8 cellular contexts compared by ENCODE assay signal in the genomic region with DNA sequence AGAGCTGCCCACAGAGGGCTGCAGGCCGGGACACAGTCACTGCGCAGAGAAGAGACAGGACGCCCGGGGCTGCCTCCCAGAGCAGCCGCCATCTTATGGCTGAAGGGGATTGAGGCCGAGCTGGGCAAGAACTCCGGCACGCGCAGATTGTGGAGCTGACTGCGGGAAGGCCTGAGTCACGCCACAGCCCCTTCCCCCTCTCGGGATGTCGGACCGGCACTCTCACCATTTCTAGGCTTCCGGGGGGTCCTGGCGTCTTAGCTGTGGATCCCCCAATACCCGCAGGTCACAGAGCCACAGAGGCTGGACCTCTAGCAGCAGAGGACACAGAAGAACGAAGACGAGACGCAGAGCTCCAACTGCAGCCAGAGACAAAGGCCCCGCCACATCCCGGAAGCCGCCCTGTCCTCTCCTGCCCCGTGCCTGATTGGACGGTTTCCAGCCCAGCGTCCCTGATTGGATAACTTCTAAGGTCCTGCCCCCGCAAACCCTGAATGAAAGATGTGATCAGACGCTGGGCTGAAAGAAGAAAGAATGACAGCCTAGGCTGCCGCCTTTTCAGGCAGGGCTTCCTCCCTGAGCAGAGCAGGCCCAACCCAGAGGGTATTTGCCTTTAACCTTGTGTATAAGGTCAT. TPM values are rescaled to one million over a fixed set of nuclear protein-coding genes. Genes with fewer than 3 reads are reported as not detected.
A peak's percentile ranks its signal among the peaks of the same experiment; 100 is the strongest.
DNase-seq lines count a peak whose midpoint lies in the region; ATAC-seq and TF ChIP-seq lines count a peak whose summit lies in the region.

A gene (minus strand): TSS at position 373 of the 635 bp plus-strand sequence. CDS start 144 bp downstream, at position 229.

- H3K27me3 ChIP-seq in GM23338 (ENCODE audit: insufficient read depth): no peaks in the 10 kb centered on the region
- H3K27me3 ChIP-seq in hepatocyte: no peaks in the 10 kb centered on the region
- no peaks in the 10 kb centered on the region for H3K27me3 ChIP-seq in rectal smooth muscle tissue (ENCODE audit: control insufficient read depth, insufficient read depth, low read length)
- no peaks in the 10 kb centered on the region for H3K27me3 ChIP-seq in aorta (ENCODE audit: control insufficient read depth in 1 of 2, insufficient read depth in 2 of 2, low read length in 1 of 2)

- peaks cover 17% of the 10 kb centered on the region for H3K27me3 Mint-ChIP-seq in GM23338 (ENCODE audit: insufficient read depth, low read depth, poor library complexity)

- H3F3A ChIP-seq in GM23338 (replicated peaks; ENCODE audit: low read depth): peaks cover 16% of the 10 kb centered on the region

- H3K4me1 Mint-ChIP-seq in GM23338: peaks cover 4% of the 10 kb centered on the region; the same call in 2 of the 3 replicates

- peak within 1 kb of the TSS; percentile 100 for H3K27ac Mint-ChIP-seq in GM23338

- H3K4me3 ChIP-seq in GM23338 (peak within 1 kb of the TSS; percentile 89), astrocyte of the spinal cord (ENCODE audit: low read depth, low read length) (peak within 1 kb of the TSS; percentile 92), hepatocyte (peak within 1 kb of the TSS; percentile 77), rectal smooth muscle tissue (ENCODE audit: low read length) (peak within 1 kb of the TSS; percentile 95), aorta (ENCODE audit: low read length in 2 of 2) (peak within 1 kb of the TSS; percentile 46 to 78)

- no peaks in the 10 kb centered on the region for H3K9me2 ChIP-seq in GM23338 (ENCODE audit: insufficient read depth)
- H3K9me2 ChIP-seq in hepatocyte (replicated peaks; ENCODE audit: insufficient read depth): no peaks in the 10 kb centered on the region

- under 1% methylated on average over 29 of the region's 29 CpGs for WGBS in hepatocyte (ENCODE audit: low lambda C conversion rate, missing lambda C conversion rate)
- WGBS in aorta, 2 donors: 0 to 1% methylated on average over 29 of the region's 29 CpGs

- H3K79me2 ChIP-seq in GM23338 (replicated peaks; ENCODE audit: insufficient read depth) (peaks cover 39% of the 10 kb centered on the region), hepatocyte (peaks cover 45% of the 10 kb centered on the region)

- peaks cover 66% of the 10 kb centered on the region for H3K36me3 Mint-ChIP-seq in GM23338 (ENCODE audit: low read depth)

- DNase-seq in Daoy (ENCODE audit: low read depth) (peak; percentile 95), GM23338 (ENCODE audit: low spot score) (peak; percentile 99), NCI-H1092 (lab: John Stamatoyannopoulos, UW) (peak; percentile 92), T-helper 9 cell (peak; percentile 85), astrocyte of the spinal cord (ENCODE audit: low read depth, low spot score) (peak; percentile 96), hepatocyte (ENCODE audit: low spot score) (peak; percentile 96), aorta (peak; percentile 98 to 99)

- H4K20me1 ChIP-seq in GM23338 (replicated peaks; ENCODE audit: insufficient read depth) (peaks cover 19% of the 10 kb centered on the region), hepatocyte (ENCODE audit: insufficient read depth, poor library complexity, severe bottlenecking) (no peaks in the 10 kb centered on the region)

- H3K36me3 ChIP-seq in GM23338 (ENCODE audit: insufficient read depth): peaks cover 21% of the 10 kb centered on the region
- no peaks in the 10 kb centered on the region for H3K36me3 ChIP-seq in hepatocyte (replicated peaks; ENCODE audit: insufficient read depth, low read depth)
- H3K36me3 ChIP-seq in rectal smooth muscle tissue (ENCODE audit: control insufficient read depth, insufficient read depth, low read length): peaks cover 2% of the 10 kb centered on the region
- H3K36me3 ChIP-seq in aorta (ENCODE audit: control insufficient read depth in 1 of 2, insufficient read depth in 2 of 2, low read length in 1 of 2): peaks cover 0 to 8% of the 10 kb centered on the region in 2 donors

- peak within 1 kb of the TSS; percentile 88 for H3K9ac ChIP-seq in rectal smooth muscle tissue (ENCODE audit: low read length)

- peaks cover 18% of the 10 kb centered on the region for H3K9me3 Mint-ChIP-seq in GM23338

- TF ChIP-seq CTCF in GM23338 (conservative IDR thresholded peaks at IDR 0.05; ENCODE audit: low read depth in 2 of 2) (no peak), astrocyte of the spinal cord (IDR thresholded peaks at IDR 0.05; ENCODE audit: low read depth, low read length) (no peak), hepatocyte (IDR thresholded peaks at IDR 0.05; ENCODE audit: poor library complexity) (no peak)

- in situ Hi-C loops in astrocyte of the spinal cord (cut with HindIII; ENCODE audit: low sequenced_read_pairs): no loop called here

- H3K9me3 ChIP-seq in hepatocyte (ENCODE audit: low read depth) (peaks cover 9% of the 10 kb centered on the region), aorta (ENCODE audit: control insufficient read depth, low read length) (no peaks in the 10 kb centered on the region)

- peaks cover 11% of the 10 kb centered on the region for H3K4me1 ChIP-seq in GM23338 (ENCODE audit: insufficient read depth)
- H3K4me1 ChIP-seq in hepatocyte (ENCODE audit: insufficient read depth): peaks cover 5% of the 10 kb centered on the region
- peaks cover 4% of the 10 kb centered on the region for H3K4me1 ChIP-seq in rectal smooth muscle tissue (ENCODE audit: control insufficient read depth, insufficient read depth, low read length)
- H3K4me1 ChIP-seq in aorta (ENCODE audit: control insufficient read depth in 1 of 2, insufficient read depth in 2 of 2, low read length in 2 of 2): no peaks in the 10 kb centered on the region

- H3K4me3 Mint-ChIP-seq in GM23338: peak within 1 kb of the TSS; percentile 98

- peak within 1 kb of the TSS; percentile 99 for H3K27ac ChIP-seq in GM23338 (ENCODE audit: low read depth)
- H3K27ac ChIP-seq in hepatocyte: peak within 1 kb of the TSS; percentile 96
- H3K27ac ChIP-seq in rectal smooth muscle tissue (ENCODE audit: low read depth, low read length): peak within 1 kb of the TSS; percentile 98
- peak within 1 kb of the TSS; percentile 23 to 87 for H3K27ac ChIP-seq in aorta (ENCODE audit: low read depth in 1 of 2, low read length in 2 of 2)

- H3K4me2 ChIP-seq in GM23338 (peak within 1 kb of the TSS; percentile 94), hepatocyte (peak within 1 kb of the TSS; percentile 86)

- peak within 1 kb of the TSS; percentile 76; the same call in 1 of the 2 replicates for H2AFZ ChIP-seq in GM23338
- peak within 1 kb of the TSS; percentile 79 for H2AFZ ChIP-seq in hepatocyte

- peak; percentile 96 for ATAC-seq in GM23338
- peak; percentile 99 for ATAC-seq in aorta (ENCODE audit: low FRiP score)

- intact Hi-C loops in aorta (cut with DNase I): loop anchor here (5.0 kb wide), 3 partner anchors 69 to 329 kb away; a partner anchor contains a TSS

TF ChIP-seq in GM23338, 12 proteins besides CTCF, POLR2A, EP300 and RAD21 (continues in another document):
- TF ChIP-seq STAT1 (IDR thresholded peaks at IDR 0.05; ENCODE audit: unreplicated experiment): no peak
- TF ChIP-seq EZH2 (IDR thresholded peaks at IDR 0.05; ENCODE audit: low read depth, unreplicated experiment): no peak
- peak; percentile 24; the same call in 1 of the 2 replicates for TF ChIP-seq CREB1 (CRISPR knock-in tag; IDR thresholded peaks at IDR 0.05; ENCODE audit: low read depth)
- no peak for TF ChIP-seq ZNF114 (CRISPR knock-in tag; IDR thresholded peaks at IDR 0.05)
- TF ChIP-seq, protein P1, sequence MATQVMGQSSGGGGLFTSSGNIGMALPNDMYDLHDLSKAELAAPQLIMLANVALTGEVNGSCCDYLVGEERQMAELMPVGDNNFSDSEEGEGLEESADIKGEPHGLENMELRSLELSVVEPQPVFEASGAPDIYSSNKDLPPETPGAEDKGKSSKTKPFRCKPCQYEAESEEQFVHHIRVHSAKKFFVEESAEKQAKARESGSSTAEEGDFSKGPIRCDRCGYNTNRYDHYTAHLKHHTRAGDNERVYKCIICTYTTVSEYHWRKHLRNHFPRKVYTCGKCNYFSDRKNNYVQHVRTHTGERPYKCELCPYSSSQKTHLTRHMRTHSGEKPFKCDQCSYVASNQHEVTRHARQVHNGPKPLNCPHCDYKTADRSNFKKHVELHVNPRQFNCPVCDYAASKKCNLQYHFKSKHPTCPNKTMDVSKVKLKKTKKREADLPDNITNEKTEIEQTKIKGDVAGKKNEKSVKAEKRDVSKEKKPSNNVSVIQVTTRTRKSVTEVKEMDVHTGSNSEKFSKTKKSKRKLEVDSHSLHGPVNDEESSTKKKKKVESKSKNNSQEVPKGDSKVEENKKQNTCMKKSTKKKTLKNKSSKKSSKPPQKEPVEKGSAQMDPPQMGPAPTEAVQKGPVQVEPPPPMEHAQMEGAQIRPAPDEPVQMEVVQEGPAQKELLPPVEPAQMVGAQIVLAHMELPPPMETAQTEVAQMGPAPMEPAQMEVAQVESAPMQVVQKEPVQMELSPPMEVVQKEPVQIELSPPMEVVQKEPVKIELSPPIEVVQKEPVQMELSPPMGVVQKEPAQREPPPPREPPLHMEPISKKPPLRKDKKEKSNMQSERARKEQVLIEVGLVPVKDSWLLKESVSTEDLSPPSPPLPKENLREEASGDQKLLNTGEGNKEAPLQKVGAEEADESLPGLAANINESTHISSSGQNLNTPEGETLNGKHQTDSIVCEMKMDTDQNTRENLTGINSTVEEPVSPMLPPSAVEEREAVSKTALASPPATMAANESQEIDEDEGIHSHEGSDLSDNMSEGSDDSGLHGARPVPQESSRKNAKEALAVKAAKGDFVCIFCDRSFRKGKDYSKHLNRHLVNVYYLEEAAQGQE (IDR thresholded peaks at IDR 0.05; ENCODE audit: unreplicated experiment): no peak
- TF ChIP-seq, protein P2, sequence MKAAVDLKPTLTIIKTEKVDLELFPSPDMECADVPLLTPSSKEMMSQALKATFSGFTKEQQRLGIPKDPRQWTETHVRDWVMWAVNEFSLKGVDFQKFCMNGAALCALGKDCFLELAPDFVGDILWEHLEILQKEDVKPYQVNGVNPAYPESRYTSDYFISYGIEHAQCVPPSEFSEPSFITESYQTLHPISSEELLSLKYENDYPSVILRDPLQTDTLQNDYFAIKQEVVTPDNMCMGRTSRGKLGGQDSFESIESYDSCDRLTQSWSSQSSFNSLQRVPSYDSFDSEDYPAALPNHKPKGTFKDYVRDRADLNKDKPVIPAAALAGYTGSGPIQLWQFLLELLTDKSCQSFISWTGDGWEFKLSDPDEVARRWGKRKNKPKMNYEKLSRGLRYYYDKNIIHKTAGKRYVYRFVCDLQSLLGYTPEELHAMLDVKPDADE (IDR thresholded peaks at IDR 0.05): peak; percentile 57
- TF ChIP-seq ZNF331 (CRISPR knock-in tag; IDR thresholded peaks at IDR 0.05; ENCODE audit: low read depth): no peak

RNA-seq across cellular contexts. Expression of the gene that starts here (rescaled TPM):
- 8.1 and 8.7 TPM in 2 replicates for total RNA-seq in Daoy (2014; rRNA removed; shearing (Covaris generic))
- total RNA-seq in GM23338 (2014; rRNA removed; shearing (Covaris generic)): 51.7 and 59.8 TPM in 2 replicates
- polyA plus RNA-seq in GM23338 (2016; fragmentation: Nextera tagmentation; extraction: Ambion mirVana): 18.4 and 22.2 TPM in 2 replicates
- total RNA-seq in hepatocyte: 13.7 and 18.1 TPM in 2 replicates
- polyA plus RNA-seq in hepatocyte: 7.9 and 9.8 TPM in 2 replicates
- 10 to 100 TPM; 15.1 to 26.3 TPM for total RNA-seq in aorta
- 1 to 10 TPM in 1 of 2 donors, under 1 TPM in 1; 0.88 to 4.0 TPM for polyA plus RNA-seq in aorta

Comparison
In these comparisons a context has a peak if more than half of its experiments do, and no peak if none do; other contexts are left out.
1. Peak in every context shown above with its lines: DNase-seq, ATAC-seq, H3K4me3 ChIP-seq and H3K27ac ChIP-seq.